In genomic region chr11:99973993-99974392, GRCh38 we compare ENCODE assay signal across 19 cellular contexts.
DNase-seq lines count a peak whose midpoint lies in the region; ATAC-seq, FAIRE-seq and TF ChIP-seq lines count a peak whose summit lies in the region.
"Had no signal": no experiment of that assay in that cellular context is flagged by ENCODE, and none has a peak within 500 bp of the region (broad histone marks: within the 10 kb centered on the region; RNA-seq: fewer than 3 reads in every experiment).

No MANE protein-coding gene starts in this region.

- CTCF ChIA-PET in A549 (lab: Yijun Ruan, JAX) = no interaction called here

- H3K27ac Mint-ChIP-seq in nephron = peak overlapping the region in 2 of 3 experiments; percentile 56 to 60
- H3K27ac Mint-ChIP-seq: H9 had no signal

- H3K9me3 Mint-ChIP-seq in nephron = no peaks in the 10 kb centered on the region
- H3K9me3 Mint-ChIP-seq: H9 had no signal

- H3K4me1 ChIP-seq in A549 = peaks cover 11% of the 10 kb centered on the region; the same call in 1 of the 3 replicates

- peak overlapping the region; percentile 46 for H3K4me2 ChIP-seq in A549

- no peaks in the 10 kb centered on the region for H3K4me1 Mint-ChIP-seq in nephron

- peak overlapping the region; percentile 33 to 55; a peak in 2 of 6 replicates for H3K27ac ChIP-seq in A549
- H3K27ac ChIP-seq: C4-2B, HL-60 had no signal

- no peak; a peak in 1 of 5 replicates for TF ChIP-seq RAD21 in A549 (conservative IDR thresholded peaks at IDR 0.05 in 1 of 2, IDR thresholded peaks at IDR 0.05 in 1 of 2)

- FAIRE-seq in A549 (lab: Jason Lieb, UNC) = no peak
- FAIRE-seq: A204.1, K562 had no signal

- no peak overlapping the region for H3K4me3 Mint-ChIP-seq in nephron
- H3K4me3 Mint-ChIP-seq: H9 had no signal

- H3K36me3 Mint-ChIP-seq in nephron (ENCODE audit: low read depth) = no peaks in the 10 kb centered on the region

- H3K9me3 ChIP-seq in A549 = no peaks in the 10 kb centered on the region

- POLR2A ChIA-PET in A549 (lab: Yijun Ruan, JAX) = no interaction called here

- TF ChIP-seq POLR2A in A549 (IDR thresholded peaks at IDR 0.05; ENCODE audit: low read length) = no peak

- H3K4me3 ChIP-seq in A549 = no peak overlapping the region
- H3K4me3 ChIP-seq: K562 had no signal

- TF ChIP-seq EP300 in A549 (IDR thresholded peaks at IDR 0.05) = no peak

- TF ChIP-seq CTCF in A549 (IDR thresholded peaks at IDR 0.05) = no peak
- TF ChIP-seq CTCF in nephron (IDR thresholded peaks at IDR 0.05; ENCODE audit: unreplicated experiment in 3 of 3) = no peak
- TF ChIP-seq CTCF in GM20000 (IDR thresholded peaks at IDR 0.05; ENCODE audit: extremely low read depth, missing control alignments) = no peak

- WGBS in A549 (ENCODE audit: missing lambda C conversion rate) = 2% methylated on average over 4 of the region's 4 CpGs

- H3K27me3 Mint-ChIP-seq in nephron (ENCODE audit: low read depth) = no peaks in the 10 kb centered on the region

- ATAC-seq in A549 = peak; percentile 54 to 55; a peak in 5 of 6 replicates
- ATAC-seq in HG03521 (IDR thresholded peaks at IDR 0.05; ENCODE audit: unreplicated experiment) = no peak
- ATAC-seq: K562 had no signal

- DNase-seq in A549 (ENCODE audit: low read depth in 1 of 2, low spot score in 1 of 2) = peak; percentile 4 to 21
- peak; percentile 54 for DNase-seq in M059J (ENCODE audit: low read depth)
- peak; percentile 67 for DNase-seq in glomerular visceral epithelial cell (ENCODE audit: extremely low spot score)
- no peak for DNase-seq in RKO (ENCODE audit: low spot score)
- DNase-seq in stimulated activated CD4-positive, alpha-beta T cell treated with anti-CD3 and anti-CD28 coated beads, Interleukin-4, amount 100 ng/mL, for 24 hours = no peak
- no peak for DNase-seq in GM20000 (ENCODE audit: low spot score)
- DNase-seq: DMS153, EL, H9, NCI-H1417 treated with DMSO at 0.1 percent for 48 hours, NCI-H2029, NCI-H2171, NCI-H446 treated with DMSO at 0.1 percent for 48 hours had no signal

TF ChIP-seq in A549, 52 proteins besides CTCF, POLR2A, EP300 and RAD21:
- TF ChIP-seq PHF8 (IDR thresholded peaks at IDR 0.05; ENCODE audit: borderline replicate concordance, low read depth) = no peak
- peak; percentile 27; the same call in 1 of the 2 replicates for TF ChIP-seq JUNB (IDR thresholded peaks at IDR 0.05)

Comparison
In these comparisons a context has a peak if more than half of its experiments do, and no peak if none do; other contexts are left out.
1. DNase-seq: peak in A549 (2 of 2), M059J (single experiment) and glomerular visceral epithelial cell (single experiment); none in RKO (single experiment), stimulated activated CD4-positive, alpha-beta T cell treated with anti-CD3 and anti-CD28 coated beads, Interleukin-4, amount 100 ng/mL, for 24 hours (single experiment) and GM20000 (single experiment).